ENCODE assay signal across 16 cellular contexts in the genomic region with DNA sequence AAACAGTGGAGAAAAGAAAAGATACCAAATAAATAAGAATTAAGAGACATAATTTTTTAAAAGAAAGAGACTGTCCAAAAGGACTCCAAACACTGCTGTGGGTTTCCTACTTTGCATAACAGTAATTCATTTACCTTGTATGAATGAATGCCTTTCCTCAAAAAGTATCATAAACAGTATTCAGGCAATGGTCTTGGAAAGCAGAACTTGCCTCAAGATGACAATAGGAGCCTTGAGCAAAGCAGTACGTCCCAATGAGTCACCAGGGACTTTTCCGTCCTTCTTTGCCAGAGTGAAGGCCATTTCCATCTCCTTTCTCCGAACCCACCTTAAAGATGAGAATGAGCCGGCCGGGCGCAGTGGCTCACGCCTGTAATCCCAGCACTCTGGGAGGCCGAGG.
"Had no signal": no experiment of that assay in that cellular context is flagged by ENCODE, and none has a peak within 500 bp of the region (broad histone marks: within the 10 kb centered on the region; RNA-seq: fewer than 3 reads in every experiment).

No MANE protein-coding gene starts in this region.

- H3K9me3 Mint-ChIP-seq: activated CD4-positive, alpha-beta T cell treated with anti-CD3 and anti-CD28 coated beads, Interleukin-2, amount 10 ng/mL, durations not matched to agents 7 days and 5 days; activated naive CD4-positive, alpha-beta T cell treated with anti-CD3 and anti-CD28 coated beads, Interleukin-2, amount 50 U/mL, for 24 hours; activated T-helper 17 cell treated with anti-CD3 and anti-CD28 coated beads, Interleukin-2, amount 50 U/mL, for 72 hours; dendritic cell treated with granulocyte-macrophage colony-stimulating factor and Interleukin-4, amounts not matched to agents 40 ng/mL and 50 ng/mL, for 4 days; stimulated activated naive CD8-positive, alpha-beta T cell treated with anti-CD3 and anti-CD28 coated beads, Interleukin-15, amount 100 ng/mL, for 72 hours had no signal

- H3K27ac Mint-ChIP-seq: activated CD4-positive, alpha-beta T cell treated with anti-CD3 and anti-CD28 coated beads, Interleukin-2, amount 10 ng/mL, durations not matched to agents 7 days and 5 days; activated naive CD4-positive, alpha-beta T cell treated with anti-CD3 and anti-CD28 coated beads, Interleukin-2, amount 50 U/mL, for 24 hours; dendritic cell treated with granulocyte-macrophage colony-stimulating factor and Interleukin-4, amounts not matched to agents 40 ng/mL and 50 ng/mL, for 4 days; T-helper 17 cell had no signal

- H3K36me3 ChIP-seq: esophagus muscularis mucosa, thoracic aorta, uterus had no signal

- DNase-seq: activated CD4-positive, alpha-beta T cell treated with anti-CD3 and anti-CD28 coated beads, Interleukin-2, amount 10 ng/mL, durations not matched to agents 7 days and 5 days; activated CD4-positive, CD25-positive, alpha-beta regulatory T cell; activated CD8-positive, alpha-beta memory T cell treated with anti-CD3 and anti-CD28 coated beads for 24 hours; activated T-cell treated with anti-CD3 and anti-CD28 coated beads for 4 hours; cerebellar nuclear complex; left cardiac atrium; stimulated activated CD4-positive, alpha-beta T cell treated with anti-CD3 and anti-CD28 coated beads, Interleukin-12 subunit alpha, Interleukin-12 subunit beta, amount 100 ng/mL, for 4 hours; stimulated activated naive CD8-positive, alpha-beta T cell treated with anti-CD3 and anti-CD28 coated beads, Interleukin-15, amount 100 ng/mL, for 72 hours; T-helper 17 cell; uterus had no signal

- H3K4me1 ChIP-seq: uterus had no signal

- H3K27me3 Mint-ChIP-seq: activated CD4-positive, alpha-beta T cell treated with anti-CD3 and anti-CD28 coated beads, Interleukin-2, amount 10 ng/mL, durations not matched to agents 7 days and 5 days; activated naive CD4-positive, alpha-beta T cell treated with anti-CD3 and anti-CD28 coated beads, Interleukin-2, amount 50 U/mL, for 24 hours; dendritic cell treated with granulocyte-macrophage colony-stimulating factor and Interleukin-4, amounts not matched to agents 40 ng/mL and 50 ng/mL, for 4 days; stimulated activated naive CD8-positive, alpha-beta T cell treated with anti-CD3 and anti-CD28 coated beads, Interleukin-15, amount 100 ng/mL, for 72 hours had no signal

- ATAC-seq: activated T-helper 17 cell treated with anti-CD3 and anti-CD28 coated beads, Interleukin-2, amount 50 U/mL, for 72 hours; left cardiac atrium; stimulated activated naive CD8-positive, alpha-beta T cell treated with anti-CD3 and anti-CD28 coated beads, Interleukin-15, amount 100 ng/mL, for 72 hours; T-helper 17 cell had no signal

- H3K27me3 ChIP-seq: esophagus muscularis mucosa, uterus had no signal

- H3K36me3 Mint-ChIP-seq: activated naive CD4-positive, alpha-beta T cell treated with anti-CD3 and anti-CD28 coated beads, Interleukin-2, amount 50 U/mL, for 24 hours; brain had no signal

- H3K9me3 ChIP-seq: esophagus muscularis mucosa, thoracic aorta, uterus had no signal

- H3K4me3 Mint-ChIP-seq: activated CD4-positive, alpha-beta T cell treated with anti-CD3 and anti-CD28 coated beads, Interleukin-2, amount 10 ng/mL, durations not matched to agents 7 days and 5 days; activated naive CD4-positive, alpha-beta T cell treated with anti-CD3 and anti-CD28 coated beads, Interleukin-2, amount 50 U/mL, for 24 hours; activated T-helper 17 cell treated with anti-CD3 and anti-CD28 coated beads, Interleukin-2, amount 50 U/mL, for 72 hours; brain; dendritic cell treated with granulocyte-macrophage colony-stimulating factor and Interleukin-4, amounts not matched to agents 40 ng/mL and 50 ng/mL, for 4 days; stimulated activated naive CD8-positive, alpha-beta T cell treated with anti-CD3 and anti-CD28 coated beads, Interleukin-15, amount 100 ng/mL, for 72 hours; T-helper 17 cell had no signal

- H3K27ac ChIP-seq: esophagus muscularis mucosa, thoracic aorta, uterus had no signal

- H3K4me3 ChIP-seq: esophagus muscularis mucosa, thoracic aorta, uterus had no signal
